19 cellular contexts compared by ENCODE assay signal in genomic region chr3:127710473-127710941, GRCh38. TPM values are rescaled to one million over a fixed set of nuclear protein-coding genes. Genes with fewer than 3 reads are reported as not detected.
A peak's percentile ranks its signal among the peaks of the same experiment; 100 is the strongest.
DNase-seq lines count a peak whose midpoint lies in the region; ATAC-seq and TF ChIP-seq lines count a peak whose summit lies in the region.
"Had no signal": no experiment of that assay in that cellular context is flagged by ENCODE, and none has a peak within 500 bp of the region (broad histone marks: within the 10 kb centered on the region; RNA-seq: fewer than 3 reads in every experiment).

No MANE protein-coding gene starts in this region.

- DNase-seq in NCI-H446 treated with DMSO at 0.1 percent for 48 hours (lab: John Stamatoyannopoulos, UW) (peak; percentile 34), NCI-H446 (lab: John Stamatoyannopoulos, UW) (no peak), right atrium auricular region (ENCODE audit: low spot score) (no peak), type B pancreatic cell (ENCODE audit: extremely low spot score, unreplicated experiment) (no peak)
- DNase-seq in naive thymus-derived CD8-positive, alpha-beta T cell, result no peak
- DNase-seq: activated CD4-positive, CD25-positive, alpha-beta regulatory T cell; CD8-positive, alpha-beta T cell; Karpas-422; NCI-H1930; small intestine; stimulated activated naive CD4-positive, alpha-beta T cell treated with Interleukin-2 at 50 U/mL for 16 hours; T-cell had no signal

- H3K4me1 ChIP-seq in right atrium auricular region, result peaks cover 0 to 87% of the 10 kb centered on the region in 2 donors
- peaks cover 64% of the 10 kb centered on the region for H3K4me1 ChIP-seq in stomach smooth muscle (ENCODE audit: control insufficient read depth, insufficient read depth, low read length)

- POLR2A ChIA-PET in naive thymus-derived CD8-positive, alpha-beta T cell (lab: Charles Lee), result no interaction called here

- no peak overlapping the region for H3K9ac ChIP-seq in stomach smooth muscle (ENCODE audit: low read length in 2 of 2)

- no peaks in the 10 kb centered on the region for H3K4me1 Mint-ChIP-seq in naive thymus-derived CD8-positive, alpha-beta T cell
- peaks cover 30% of the 10 kb centered on the region for H3K4me1 Mint-ChIP-seq in type B pancreatic cell (ENCODE audit: unreplicated experiment)
- H3K4me1 Mint-ChIP-seq: T-cell had no signal

- H3K27me3 ChIP-seq in right atrium auricular region (no peaks in the 10 kb centered on the region), stomach smooth muscle (ENCODE audit: control insufficient read depth in 1 of 2, insufficient read depth in 2 of 2, low read length in 2 of 2) (no peaks in the 10 kb centered on the region)
- H3K27me3 ChIP-seq: cardiac muscle cell had no signal

- no peaks in the 10 kb centered on the region for H3K9me3 Mint-ChIP-seq in naive thymus-derived CD8-positive, alpha-beta T cell
- H3K9me3 Mint-ChIP-seq in type B pancreatic cell, result no peaks in the 10 kb centered on the region
- H3K9me3 Mint-ChIP-seq: CD8-positive, alpha-beta T cell; mesothelial cell of epicardium; T-cell had no signal

- H3K36me3 Mint-ChIP-seq in naive thymus-derived CD8-positive, alpha-beta T cell, result no peaks in the 10 kb centered on the region
- H3K36me3 Mint-ChIP-seq in type B pancreatic cell, result no peaks in the 10 kb centered on the region
- H3K36me3 Mint-ChIP-seq: CD8-positive, alpha-beta T cell; mesothelial cell of epicardium; T-cell had no signal

- H3K4me3 ChIP-seq in right atrium auricular region, result no peak overlapping the region
- peak overlapping the region in 1 of 2 donors; percentile 44 for H3K4me3 ChIP-seq in stomach smooth muscle (ENCODE audit: low read length in 2 of 2)
- H3K4me3 ChIP-seq: cardiac muscle cell had no signal

- H3K27me3 Mint-ChIP-seq in naive thymus-derived CD8-positive, alpha-beta T cell, result peaks cover 0 to 3% (median 0%) of the 10 kb centered on the region in 5 donors
- H3K27me3 Mint-ChIP-seq in type B pancreatic cell, result peaks cover 11% of the 10 kb centered on the region

- H3K27ac ChIP-seq in angular gyrus (ENCODE audit: low read depth, low read length) (peak overlapping the region; percentile 27), right atrium auricular region (peak overlapping the region; percentile 57 to 78), stomach smooth muscle (ENCODE audit: low read length) (peak overlapping the region; percentile 75)
- H3K27ac ChIP-seq: 22Rv1, cardiac muscle cell had no signal

- no peak overlapping the region for H3K27ac Mint-ChIP-seq in naive thymus-derived CD8-positive, alpha-beta T cell
- no peak overlapping the region for H3K27ac Mint-ChIP-seq in type B pancreatic cell
- H3K27ac Mint-ChIP-seq: CD8-positive, alpha-beta T cell; mesothelial cell of epicardium; T-cell had no signal

- ATAC-seq in naive thymus-derived CD8-positive, alpha-beta T cell, result no peak
- no peak for ATAC-seq in HG03565 (IDR thresholded peaks at IDR 0.05; ENCODE audit: unreplicated experiment)
- ATAC-seq: CD8-positive, alpha-beta T cell; Panc1; T-cell had no signal

- H3K9me3 ChIP-seq in right atrium auricular region (no peaks in the 10 kb centered on the region), stomach smooth muscle (ENCODE audit: control insufficient read depth in 2 of 2, low read length in 2 of 2) (no peaks in the 10 kb centered on the region)

- no peak for TF ChIP-seq CTCF in right atrium auricular region (IDR thresholded peaks at IDR 0.05)
- no peak for TF ChIP-seq CTCF in type B pancreatic cell (conservative IDR thresholded peaks at IDR 0.05)

- H3K4me3 Mint-ChIP-seq in naive thymus-derived CD8-positive, alpha-beta T cell, result no peak overlapping the region
- no peak overlapping the region for H3K4me3 Mint-ChIP-seq in type B pancreatic cell
- H3K4me3 Mint-ChIP-seq: CD8-positive, alpha-beta T cell; mesothelial cell of epicardium; T-cell had no signal

- H3K36me3 ChIP-seq in right atrium auricular region (no peaks in the 10 kb centered on the region), stomach smooth muscle (ENCODE audit: control insufficient read depth in 2 of 2, insufficient read depth in 2 of 2, low read length in 2 of 2) (peaks cover 2 to 4% of the 10 kb centered on the region in 2 donors)
- H3K36me3 ChIP-seq: cardiac muscle cell had no signal

RNA-seq across cellular contexts. Expression of gene ABTB1, which starts 37.8 kb away (rescaled TPM):
- 10 to 100 TPM; 14.9 to 16.9 TPM for total RNA-seq in right atrium auricular region
- total RNA-seq in naive thymus-derived CD8-positive, alpha-beta T cell, result 100 to 1,000 TPM; 183 to 187 TPM
- polyA plus RNA-seq in naive thymus-derived CD8-positive, alpha-beta T cell, result 10 to 100 TPM; 58.6 to 71.9 (median 60.9) TPM
- total RNA-seq in type B pancreatic cell (ENCODE audit: low replicate concordance), result 11.6 and 17.8 TPM in 2 replicates
